In the genomic region with DNA sequence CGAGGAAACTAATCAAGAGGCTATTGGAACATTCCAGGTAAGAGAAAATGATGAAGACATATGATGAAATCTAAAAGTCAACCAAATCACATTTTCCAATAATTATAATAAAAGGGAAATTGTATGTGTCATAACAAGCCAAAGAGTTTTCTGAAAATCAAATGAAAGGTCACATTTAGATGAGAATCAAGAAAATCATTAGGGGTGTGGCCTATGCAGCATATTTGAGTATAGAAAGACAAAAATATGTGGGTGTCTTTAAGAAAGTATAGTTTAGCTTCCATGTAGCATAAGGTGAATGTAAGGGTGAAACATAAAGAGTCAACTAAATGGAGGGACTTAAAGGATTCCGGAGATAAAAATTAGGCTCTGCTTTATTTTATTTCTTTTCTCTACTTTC, we compare ENCODE assay signal across 18 cellular contexts. TPM values are rescaled to one million over a fixed set of nuclear protein-coding genes. Genes with fewer than 3 reads are reported as not detected.
DNase-seq lines count a peak whose midpoint lies in the region; ATAC-seq, FAIRE-seq and TF ChIP-seq lines count a peak whose summit lies in the region.
"Had no signal": no experiment of that assay in that cellular context is flagged by ENCODE, and none has a peak within 500 bp of the region (broad histone marks: within the 10 kb centered on the region; RNA-seq: fewer than 3 reads in every experiment).

No MANE protein-coding gene starts in this region.

- H3K9me2 ChIP-seq in SK-N-SH: no peaks in the 10 kb centered on the region

- H3K9me3 ChIP-seq in SK-N-SH: no peaks in the 10 kb centered on the region
- no peaks in the 10 kb centered on the region for H3K9me3 ChIP-seq in astrocyte (ENCODE audit: insufficient read depth, low read depth, low read length)

- TF ChIP-seq CTCF in SK-N-SH (IDR thresholded peaks at IDR 0.05): no peak
- TF ChIP-seq CTCF in astrocyte (IDR thresholded peaks at IDR 0.05; ENCODE audit: insufficient read depth, low read depth, low read length): no peak

- H4K20me1 ChIP-seq in SK-N-SH (ENCODE audit: insufficient read depth) (no peaks in the 10 kb centered on the region), astrocyte (ENCODE audit: insufficient read depth, low read length) (no peaks in the 10 kb centered on the region)

- intact Hi-C loops in activated naive CD4-positive, alpha-beta T cell treated with anti-CD3 and anti-CD28 coated beads for 36 hours (cut with micrococcal nuclease): loop anchor here (5.0 to 10.0 kb wide), 3 partner anchors 151 to 1994 kb away; no protein-coding TSS in a partner anchor

- no peak overlapping the region for H3K9ac ChIP-seq in SK-N-SH
- H3K9ac ChIP-seq in astrocyte (ENCODE audit: low read length): peak overlapping the region; percentile 16

- no peak for DNase-seq in SK-N-SH
- DNase-seq in activated naive CD4-positive, alpha-beta T cell treated with anti-CD3 and anti-CD28 coated beads for 36 hours: no peak
- no peak for DNase-seq in activated naive CD4-positive, alpha-beta T cell treated with anti-CD3 and anti-CD28 coated beads, Interleukin-2, amount 50 U/mL, for 16 hours
- DNase-seq in astrocyte (ENCODE audit: low read depth): no peak
- no peak for DNase-seq in stimulated activated naive CD8-positive, alpha-beta T cell treated with anti-CD3 and anti-CD28 coated beads, Interleukin-15, Interleukin-2, amounts not matched to agents 100 U/mL and 50 U/mL, for 24 hours
- no peak for DNase-seq in NCI-H1105 treated with DMSO at 0.1 percent for 48 hours (lab: John Stamatoyannopoulos, UW)
- DNase-seq in COR-L47 (lab: John Stamatoyannopoulos, UW): no peak
- DNase-seq: AML-193, DMS79, NCI-H1092 treated with DMSO at 0.1 percent for 48 hours, NCI-H1694, NCI-H2081 treated with DMSO at 0.1 percent for 48 hours, NCI-H510A treated with DMSO at 0.1 percent for 48 hours, NCI-H774, OCI-M1 had no signal

- H3K4me1 ChIP-seq in SK-N-SH (ENCODE audit: control insufficient read depth in 1 of 2, insufficient read depth in 2 of 2, low read depth in 1 of 2, low read length in 1 of 2) (peaks cover 0 to 6% of the 10 kb centered on the region in 2 experiments; a peak in 1 of 4 replicates), astrocyte (ENCODE audit: insufficient read depth, low read length) (peaks cover 20% of the 10 kb centered on the region)

- H3K4me2 ChIP-seq in SK-N-SH: peak overlapping the region; percentile 19; the same call in 1 of the 2 replicates
- H3K4me2 ChIP-seq in astrocyte (ENCODE audit: low read length): peak overlapping the region; percentile 47

- H3K27me3 ChIP-seq in SK-N-SH (ENCODE audit: insufficient read depth) (no peaks in the 10 kb centered on the region), astrocyte (ENCODE audit: insufficient read depth, low read length) (no peaks in the 10 kb centered on the region)

- no peak for FAIRE-seq in astrocyte (lab: Jason Lieb, UNC)

- 65% methylated on average over 2 of the region's 2 CpGs for WGBS in SK-N-SH (ENCODE audit: low lambda C conversion rate)

- POLR2A ChIA-PET in SK-N-SH (lab: Yijun Ruan, JAX): no interaction called here

- no peaks in the 10 kb centered on the region for H3K27me3 Mint-ChIP-seq in activated naive CD4-positive, alpha-beta T cell treated with anti-CD3 and anti-CD28 coated beads for 36 hours (ENCODE audit: low read depth)
- no peaks in the 10 kb centered on the region for H3K27me3 Mint-ChIP-seq in astrocyte (ENCODE audit: low read depth, unreplicated experiment)

- H3K27ac ChIP-seq in SK-N-SH (ENCODE audit: low read depth in 2 of 2, low read length in 1 of 2) (peak overlapping the region in 1 of 2 experiments; percentile 31; a peak in 2 of 4 replicates), astrocyte (ENCODE audit: low read depth, low read length) (peak overlapping the region; percentile 37)
- H3K27ac ChIP-seq: 22Rv1, C4-2B had no signal

- no peak for ATAC-seq in SK-N-SH treated with all-trans-retinoic acid at 6 μM for 48 hours
- peak; percentile 56 for ATAC-seq in stimulated activated naive CD8-positive, alpha-beta T cell treated with anti-CD3 and anti-CD28 coated beads, Interleukin-15, Interleukin-2, amounts not matched to agents 100 U/mL and 50 U/mL, for 24 hours

- H3K36me3 ChIP-seq in SK-N-SH (replicated peaks in 1 of 2; ENCODE audit: control insufficient read depth in 1 of 2, insufficient read depth in 2 of 2, low read length in 1 of 2) (no peaks in the 10 kb centered on the region), astrocyte (ENCODE audit: insufficient read depth, low read length) (no peaks in the 10 kb centered on the region)

- peak overlapping the region; percentile 76 for H3K27ac Mint-ChIP-seq in activated naive CD4-positive, alpha-beta T cell treated with anti-CD3 and anti-CD28 coated beads for 36 hours
- H3K27ac Mint-ChIP-seq in astrocyte (ENCODE audit: unreplicated experiment): no peak overlapping the region

- H3K4me3 ChIP-seq in SK-N-SH (ENCODE audit: low read depth in 2 of 2, low read length in 1 of 2): no peak overlapping the region
- H3K4me3 ChIP-seq in astrocyte (ENCODE audit: insufficient read depth, low read depth, low read length): no peak overlapping the region

- no peak for TF ChIP-seq RAD21 in SK-N-SH (IDR thresholded peaks at IDR 0.05; ENCODE audit: low read length)

- H2AFZ ChIP-seq in SK-N-SH (ENCODE audit: low read depth): no peak overlapping the region
- H2AFZ ChIP-seq in astrocyte (ENCODE audit: low read depth, low read length): no peak overlapping the region

- no peak overlapping the region for H3K4me3 Mint-ChIP-seq in activated naive CD4-positive, alpha-beta T cell treated with anti-CD3 and anti-CD28 coated beads for 36 hours
- H3K4me3 Mint-ChIP-seq in astrocyte (ENCODE audit: unreplicated experiment): no peak overlapping the region

- peaks cover 8% of the 10 kb centered on the region for H3K9me3 Mint-ChIP-seq in activated naive CD4-positive, alpha-beta T cell treated with anti-CD3 and anti-CD28 coated beads for 36 hours
- H3K9me3 Mint-ChIP-seq in astrocyte (ENCODE audit: unreplicated experiment): peaks cover 11% of the 10 kb centered on the region

- peaks cover 9% of the 10 kb centered on the region for H3K36me3 Mint-ChIP-seq in activated naive CD4-positive, alpha-beta T cell treated with anti-CD3 and anti-CD28 coated beads for 36 hours (ENCODE audit: low read depth)
- H3K36me3 Mint-ChIP-seq in astrocyte (ENCODE audit: low read depth, unreplicated experiment): peaks cover 9% of the 10 kb centered on the region

- H3K4me1 Mint-ChIP-seq in activated naive CD4-positive, alpha-beta T cell treated with anti-CD3 and anti-CD28 coated beads for 36 hours (ENCODE audit: low read depth): peaks cover 24% of the 10 kb centered on the region
- H3K4me1 Mint-ChIP-seq in astrocyte (ENCODE audit: low read depth, unreplicated experiment): peaks cover 8% of the 10 kb centered on the region

- no peaks in the 10 kb centered on the region for H3K79me2 ChIP-seq in SK-N-SH (ENCODE audit: insufficient read depth)
- no peaks in the 10 kb centered on the region for H3K79me2 ChIP-seq in astrocyte (ENCODE audit: insufficient read depth, low read length)

- CTCF ChIA-PET in SK-N-SH (lab: Yijun Ruan, JAX): interaction anchor here (1.4 to 2.5 kb wide), 2 partner anchors 17 to 410 kb away, joined by 3 to 14 read pairs; no protein-coding TSS in a partner anchor
- CTCF ChIA-PET in activated naive CD4-positive, alpha-beta T cell treated with anti-CD3 and anti-CD28 coated beads for 36 hours (lab: Charles Lee): interaction anchor here (1.1 kb wide), 1 partner anchor 10 kb away, joined by 5 read pairs; the partner anchor contains the start of gene RNPC3

- peaks cover 19% of the 10 kb centered on the region for H3F3A ChIP-seq in SK-N-SH (replicated peaks; ENCODE audit: insufficient read depth)

- TF ChIP-seq EP300 in SK-N-SH (IDR thresholded peaks at IDR 0.05; ENCODE audit: borderline replicate concordance in 1 of 2, low read depth in 1 of 2, low read length in 1 of 2): no peak

TF ChIP-seq in SK-N-SH, 30 proteins besides CTCF, POLR2A, EP300 and RAD21 (continues in another document):
- no peak for TF ChIP-seq SIN3A (IDR thresholded peaks at IDR 0.05; ENCODE audit: borderline replicate concordance, low read depth, low read length)
- no peak for TF ChIP-seq ELF1 (IDR thresholded peaks at IDR 0.05)
- no peak for TF ChIP-seq NRF1 (IDR thresholded peaks at IDR 0.05; ENCODE audit: low read depth, low read length)
- TF ChIP-seq EZH2phosphoT487 (IDR thresholded peaks at IDR 0.05; ENCODE audit: borderline replicate concordance, low read depth): no peak
- TF ChIP-seq TCF12 (IDR thresholded peaks at IDR 0.05): no peak
- no peak for TF ChIP-seq RCOR1 (IDR thresholded peaks at IDR 0.05; ENCODE audit: low read length)
- TF ChIP-seq FOXJ3 (CRISPR knock-in tag; IDR thresholded peaks at IDR 0.05): no peak
- TF ChIP-seq SMC3 (IDR thresholded peaks at IDR 0.05; ENCODE audit: low read depth, low read length): no peak
- TF ChIP-seq POLR2AphosphoS5 (IDR thresholded peaks at IDR 0.05; ENCODE audit: low read depth, low read length): no peak
- no peak for TF ChIP-seq JUND (IDR thresholded peaks at IDR 0.05)
- TF ChIP-seq MEF2A (IDR thresholded peaks at IDR 0.05; ENCODE audit: borderline replicate concordance, low read depth): no peak

TF ChIP-seq in SK-N-SH treated with all-trans-retinoic acid at 6 μM for 48 hours, 23 proteins besides CTCF, POLR2A, EP300 and RAD21 (continues in another document):
- TF ChIP-seq GLIS3 (CRISPR knock-in tag; IDR thresholded peaks at IDR 0.05) (no peak), CSDC2 (CRISPR knock-in tag; IDR thresholded peaks at IDR 0.05) (no peak), ISL1 (CRISPR knock-in tag; IDR thresholded peaks at IDR 0.05) (no peak), TOX (CRISPR knock-in tag; IDR thresholded peaks at IDR 0.05; ENCODE audit: borderline replicate concordance) (no peak)

RNA-seq across cellular contexts. Expression of gene RNPC3, which starts 9.2 kb away (rescaled TPM):
- polyA plus RNA-seq in SK-N-SH (2012; rRNA removed): 10.0 and 20.6 TPM in 2 replicates
- 5.7 and 6.0 TPM in 2 replicates for polyA plus RNA-seq in SK-N-SH (2012; cell fraction: cytosol; rRNA removed)
- 57.8 and 88.1 TPM in 2 replicates for polyA plus RNA-seq in SK-N-SH (2012; cell fraction: nucleus; rRNA removed)
- total RNA-seq in activated naive CD4-positive, alpha-beta T cell treated with anti-CD3 and anti-CD28 coated beads for 36 hours: 10 to 100 TPM; 14.8 to 15.5 TPM
- 11.3 and 12.7 TPM in 2 replicates for total RNA-seq in astrocyte

RNA-seq across cellular contexts. Expression of gene AMY2B, which starts 55.1 kb away (rescaled TPM):
- 1.5 and 2.8 TPM in 2 replicates for polyA plus RNA-seq in SK-N-SH (2012; rRNA removed)
- polyA plus RNA-seq in SK-N-SH (2012; cell fraction: cytosol; rRNA removed): 0.15 and 0.26 TPM in 2 replicates
- 5.3 and 9.7 TPM in 2 replicates for polyA plus RNA-seq in SK-N-SH (2012; cell fraction: nucleus; rRNA removed)
- 1 to 10 TPM; 2.9 to 4.1 TPM for total RNA-seq in activated naive CD4-positive, alpha-beta T cell treated with anti-CD3 and anti-CD28 coated beads for 36 hours
- 1.7 and 2.1 TPM in 2 replicates for total RNA-seq in astrocyte
